In genomic region chr3:196639517-196640500, GRCh38 we compare ENCODE assay signal across 8 cellular contexts. TPM values are rescaled to one million over a fixed set of nuclear protein-coding genes. Genes with fewer than 3 reads are reported as not detected.
DNase-seq lines count a peak whose midpoint lies in the region; ATAC-seq and TF ChIP-seq lines count a peak whose summit lies in the region.

NRROS (plus strand) TSS chr3:196639694; CDS start chr3:196654540, 14,846 bp downstream.

- H3K9me3 Mint-ChIP-seq in glutamatergic neuron (ENCODE audit: unreplicated experiment) = no peaks in the 10 kb centered on the region
- H3K9me3 Mint-ChIP-seq in type B pancreatic cell = no peaks in the 10 kb centered on the region

- H3K4me1 Mint-ChIP-seq in glutamatergic neuron (ENCODE audit: low read depth, unreplicated experiment) (peaks cover 10% of the 10 kb centered on the region), type B pancreatic cell (ENCODE audit: unreplicated experiment) (no peaks in the 10 kb centered on the region)

- TF ChIP-seq CTCF in AG04450 (IDR thresholded peaks at IDR 0.05; ENCODE audit: low read depth, low read length) (no peak), RWPE2 (IDR thresholded peaks at IDR 0.05; ENCODE audit: poor library complexity, severe bottlenecking) (no peak), glutamatergic neuron (IDR thresholded peaks at IDR 0.05; ENCODE audit: partially characterized antibody, unreplicated experiment) (no peak), parathyroid adenoma (IDR thresholded peaks at IDR 0.05) (no peak), type B pancreatic cell (conservative IDR thresholded peaks at IDR 0.05) (no peak)

- H2AFZ ChIP-seq in parathyroid adenoma = peak within 1 kb of the TSS; percentile 83

- no peaks in the 10 kb centered on the region for H3K36me3 ChIP-seq in RWPE2 (ENCODE audit: low read depth)
- H3K36me3 ChIP-seq in parathyroid adenoma (ENCODE audit: control insufficient read depth, insufficient read depth, low read length) = no peaks in the 10 kb centered on the region

- peak within 1 kb of the TSS; percentile 49 for H3K4me3 ChIP-seq in AG04450 (ENCODE audit: low read depth, low read length)
- H3K4me3 ChIP-seq in RWPE2 (ENCODE audit: severe bottlenecking) = peak within 1 kb of the TSS; percentile 26
- peak within 1 kb of the TSS; percentile 43 for H3K4me3 ChIP-seq in parathyroid adenoma (ENCODE audit: low read depth, low read length)

- H3K27me3 ChIP-seq in AG04450 (ENCODE audit: control insufficient read depth, insufficient read depth, low read length) (peaks cover 32% of the 10 kb centered on the region), RWPE2 (ENCODE audit: insufficient read depth, poor library complexity, severe bottlenecking) (peaks cover 16% of the 10 kb centered on the region), parathyroid adenoma (ENCODE audit: control insufficient read depth, insufficient read depth, low read length) (no peaks in the 10 kb centered on the region)

- POLR2A ChIA-PET in AG04450 (lab: Yijun Ruan, JAX) = interaction anchor here (0.6 kb wide), 1 partner anchor 206 kb away, joined by 4 read pairs; no protein-coding TSS in a partner anchor

- CTCF ChIA-PET in AG04450 (lab: Charles Lee) = interaction anchor here (0.6 kb wide), 2 partner anchors 10 to 32 kb away, joined by 3 to 5 read pairs; no protein-coding TSS in a partner anchor

- H3K27ac Mint-ChIP-seq in glutamatergic neuron (ENCODE audit: unreplicated experiment) = peak within 1 kb of the TSS; percentile 46
- H3K27ac Mint-ChIP-seq in type B pancreatic cell = no peak within 1 kb of the TSS

- H3K27me3 Mint-ChIP-seq in glutamatergic neuron (ENCODE audit: unreplicated experiment) (peaks cover 2% of the 10 kb centered on the region), type B pancreatic cell (peaks cover 34% of the 10 kb centered on the region)

- H3K4me1 ChIP-seq in RWPE2 (ENCODE audit: insufficient read depth, poor library complexity, severe bottlenecking) = no peaks in the 10 kb centered on the region
- H3K4me1 ChIP-seq in parathyroid adenoma = peaks cover 3% of the 10 kb centered on the region

- DNase-seq in AG04450 (ENCODE audit: low read depth, low spot score) (no peak), HK-2 (ENCODE audit: unreplicated experiment) (peak; percentile 40), RWPE2 (ENCODE audit: low spot score) (no peak), glutamatergic neuron (peak; percentile 31), type B pancreatic cell (ENCODE audit: extremely low spot score, unreplicated experiment) (no peak)
- DNase-seq in activated naive CD4-positive, alpha-beta T cell treated with Interleukin-2 at 50 U/mL for 16 hours = peak; percentile 75

- H3K9me3 ChIP-seq in AG04450 (ENCODE audit: control insufficient read depth, insufficient read depth, low read length) (no peaks in the 10 kb centered on the region), RWPE2 (ENCODE audit: severe bottlenecking) (no peaks in the 10 kb centered on the region), parathyroid adenoma (ENCODE audit: control insufficient read depth, low read length) (no peaks in the 10 kb centered on the region)

- peak within 1 kb of the TSS; percentile 75 for H3K4me2 ChIP-seq in parathyroid adenoma (ENCODE audit: low read length)

- no peak within 1 kb of the TSS for H3K9ac ChIP-seq in parathyroid adenoma

- no peaks in the 10 kb centered on the region for H3K79me2 ChIP-seq in parathyroid adenoma

- H3K4me3 Mint-ChIP-seq in glutamatergic neuron (ENCODE audit: unreplicated experiment) = peak within 1 kb of the TSS; percentile 70
- H3K4me3 Mint-ChIP-seq in type B pancreatic cell = peak within 1 kb of the TSS; percentile 79

- H3K27ac ChIP-seq in AG04450 (ENCODE audit: low read depth, low read length) (no peak within 1 kb of the TSS), RWPE2 (ENCODE audit: poor library complexity, severe bottlenecking) (no peak within 1 kb of the TSS), parathyroid adenoma (no peak within 1 kb of the TSS)

- no peaks in the 10 kb centered on the region for H3K36me3 Mint-ChIP-seq in glutamatergic neuron (ENCODE audit: unreplicated experiment)
- no peaks in the 10 kb centered on the region for H3K36me3 Mint-ChIP-seq in type B pancreatic cell

- ATAC-seq in GM19043 (IDR thresholded peaks at IDR 0.05; ENCODE audit: low read depth, unreplicated experiment) (peak; percentile 35), RWPE2 (ENCODE audit: low read depth) (peak; percentile 69)

RNA-seq across cellular contexts. Expression of gene NRROS, which starts in this region (rescaled TPM):
- polyA plus RNA-seq in AG04450 (2011; rRNA removed) = 0.10 and 0.11 TPM in 2 replicates
- polyA minus RNA-seq in AG04450 (2011; rRNA and poly(A)+ RNA removed) = 0.09 TPM in 1 of 2 replicates, not detected in the other
- 0.42 TPM for total RNA-seq in glutamatergic neuron (ENCODE audit: unreplicated experiment)
- 0.50 and 0.68 TPM in 2 replicates for total RNA-seq in type B pancreatic cell (ENCODE audit: low replicate concordance)

Comparison
In these comparisons a context has a peak if more than half of its experiments do, and no peak if none do; other contexts are left out.
1. Peak in DNase-seq in glutamatergic neuron; RNA of the gene not detected or under 1 TPM.
2. DNase-seq: peak in HK-2 (single experiment) and activated naive CD4-positive, alpha-beta T cell treated with Interleukin-2 at 50 U/mL for 16 hours (single experiment); none in AG04450 (single experiment), RWPE2 (single experiment) and type B pancreatic cell (single experiment).
3. Peak in every context shown above with its lines, with median percentiles within 50 percentile points of each other: H3K4me3 ChIP-seq.